Comparison of ENCODE assay signal across 26 cellular contexts in genomic region chr20:8476023-8476422, GRCh38.
DNase-seq lines count a peak whose midpoint lies in the region; ATAC-seq, FAIRE-seq and TF ChIP-seq lines count a peak whose summit lies in the region.
"Had no signal": no experiment of that assay in that cellular context is flagged by ENCODE, and none has a peak within 500 bp of the region (broad histone marks: within the 10 kb centered on the region; RNA-seq: fewer than 3 reads in every experiment).

No MANE protein-coding gene starts in this region.

- POLR2A ChIA-PET in activated CD8-positive, alpha-beta T cell treated with anti-CD3 and anti-CD28 coated beads for 36 hours (lab: Charles Lee): no interaction called here

- ATAC-seq in activated CD8-positive, alpha-beta T cell treated with anti-CD3 and anti-CD28 coated beads for 36 hours: no peak
- ATAC-seq: gastrocnemius medialis, PC-3, WTC11 had no signal

- TF ChIP-seq POLR2A in NB4 (IDR thresholded peaks at IDR 0.05; ENCODE audit: extremely low read depth, insufficient read length): no peak
- no peak for TF ChIP-seq POLR2A in GM12891 (IDR thresholded peaks at IDR 0.05; ENCODE audit: low read depth, low read length)

- no peak for FAIRE-seq in GM12891 (lab: Jason Lieb, UNC)
- FAIRE-seq: kidney had no signal

- H3K4me1 Mint-ChIP-seq in activated CD8-positive, alpha-beta T cell treated with anti-CD3 and anti-CD28 coated beads for 36 hours (ENCODE audit: low read depth): no peaks in the 10 kb centered on the region
- H3K4me1 Mint-ChIP-seq: activated CD4-positive, alpha-beta memory T cell treated with anti-CD3 and anti-CD28 coated beads, Interleukin-2, amount 10 ng/mL, durations not matched to agents 7 days and 5 days; memory B cell had no signal

- TF ChIP-seq CTCF in NB4 (IDR thresholded peaks at IDR 0.05; ENCODE audit: low read depth, low read length) (no peak), retinal pigment epithelial cell (conservative IDR thresholded peaks at IDR 0.05; ENCODE audit: low read depth, low read length) (no peak)
- no peak for TF ChIP-seq CTCF in activated CD8-positive, alpha-beta T cell treated with anti-CD3 and anti-CD28 coated beads for 36 hours (IDR thresholded peaks at IDR 0.05)

- DNase-seq in GF-D8 (lab: John Stamatoyannopoulos, UW) (peak; percentile 92), NB4 (ENCODE audit: low read depth) (peak; percentile 94), UCSD-AML1 (lab: John Stamatoyannopoulos, UW; ENCODE audit: unreplicated experiment) (peak; percentile 27), retinal pigment epithelial cell (ENCODE audit: low read depth) (peak; percentile 8), RPMI8226 (no peak), GM12891 (ENCODE audit: insufficient read length, low spot score) (no peak)
- no peak for DNase-seq in activated CD8-positive, alpha-beta T cell treated with anti-CD3 and anti-CD28 coated beads for 36 hours
- DNase-seq: activated CD4-positive, alpha-beta memory T cell treated with anti-CD3 and anti-CD28 coated beads, Interleukin-2, amount 10 ng/mL, durations not matched to agents 7 days and 5 days; activated naive CD4-positive, alpha-beta T cell; activated T-cell treated with anti-CD3 and anti-CD28 coated beads, Interleukin-2, amount 50 U/mL, for 1 hour; amygdala; EL; gastrocnemius medialis; HCEC 1CT; kidney; naive B cell; NCI-H1417 treated with DMSO at 0.1 percent for 48 hours; ovary; PC-3; stimulated activated CD4-positive, alpha-beta T cell treated with anti-CD3 and anti-CD28 coated beads, Interleukin-1b, Interleukin-23, amount 100 ng/mL, for 48 hours; stimulated activated naive CD4-positive, alpha-beta T cell; T-helper 2 cell had no signal

- no peak overlapping the region for H3K27ac Mint-ChIP-seq in activated CD8-positive, alpha-beta T cell treated with anti-CD3 and anti-CD28 coated beads for 36 hours
- H3K27ac Mint-ChIP-seq: activated CD4-positive, alpha-beta memory T cell treated with anti-CD3 and anti-CD28 coated beads, Interleukin-2, amount 10 ng/mL, durations not matched to agents 7 days and 5 days; memory B cell; WTC11 had no signal

- CTCF ChIA-PET in activated CD8-positive, alpha-beta T cell treated with anti-CD3 and anti-CD28 coated beads for 36 hours (lab: Charles Lee): no interaction called here

- H3K4me3 Mint-ChIP-seq in activated CD8-positive, alpha-beta T cell treated with anti-CD3 and anti-CD28 coated beads for 36 hours: no peak overlapping the region
- H3K4me3 Mint-ChIP-seq: activated CD4-positive, alpha-beta memory T cell treated with anti-CD3 and anti-CD28 coated beads, Interleukin-2, amount 10 ng/mL, durations not matched to agents 7 days and 5 days; memory B cell; naive B cell; WTC11 had no signal

- no peaks in the 10 kb centered on the region for H3K27me3 Mint-ChIP-seq in activated CD8-positive, alpha-beta T cell treated with anti-CD3 and anti-CD28 coated beads for 36 hours
- H3K27me3 Mint-ChIP-seq: activated CD4-positive, alpha-beta memory T cell treated with anti-CD3 and anti-CD28 coated beads, Interleukin-2, amount 10 ng/mL, durations not matched to agents 7 days and 5 days; memory B cell; naive B cell had no signal

- no peaks in the 10 kb centered on the region for H3K9me3 Mint-ChIP-seq in activated CD8-positive, alpha-beta T cell treated with anti-CD3 and anti-CD28 coated beads for 36 hours
- H3K9me3 Mint-ChIP-seq: activated CD4-positive, alpha-beta memory T cell treated with anti-CD3 and anti-CD28 coated beads, Interleukin-2, amount 10 ng/mL, durations not matched to agents 7 days and 5 days; memory B cell; naive B cell; WTC11 had no signal

- H3K4me3 ChIP-seq in NB4 (ENCODE audit: low read depth, low read length) (no peak overlapping the region), retinal pigment epithelial cell (ENCODE audit: low read length) (no peak overlapping the region)
- H3K4me3 ChIP-seq: cardiac muscle cell, gastrocnemius medialis, ovary, SJSA1 had no signal

- intact Hi-C loops in activated CD8-positive, alpha-beta T cell treated with anti-CD3 and anti-CD28 coated beads for 36 hours (cut with micrococcal nuclease): no loop called here

- no peaks in the 10 kb centered on the region for H3K36me3 Mint-ChIP-seq in activated CD8-positive, alpha-beta T cell treated with anti-CD3 and anti-CD28 coated beads for 36 hours (ENCODE audit: low read depth)
- H3K36me3 Mint-ChIP-seq: memory B cell, naive B cell, WTC11 had no signal

TF ChIP-seq in GM12891, 5 proteins besides CTCF, POLR2A, EP300 and RAD21:
- no peak for TF ChIP-seq TAF1 (IDR thresholded peaks at IDR 0.05; ENCODE audit: low read depth, low read length)
- no peak for TF ChIP-seq POU2F2 (IDR thresholded peaks at IDR 0.05; ENCODE audit: low read depth, low read length)
- no peak for TF ChIP-seq POLR2AphosphoS5 (IDR thresholded peaks at IDR 0.05; ENCODE audit: low read depth, low read length)
- no peak for TF ChIP-seq PAX5 (IDR thresholded peaks at IDR 0.05; ENCODE audit: insufficient read depth, low read length, severe bottlenecking)
- TF ChIP-seq SPI1 (IDR thresholded peaks at IDR 0.05; ENCODE audit: low read depth, low read length): no peak

Comparison
In these comparisons a context has a peak if more than half of its experiments do, and no peak if none do; other contexts are left out.
1. DNase-seq: peak in GF-D8 (single experiment), NB4 (single experiment), UCSD-AML1 (single experiment) and retinal pigment epithelial cell (single experiment); none in RPMI8226 (single experiment), GM12891 (single experiment) and activated CD8-positive, alpha-beta T cell treated with anti-CD3 and anti-CD28 coated beads for 36 hours (single experiment).